ENCODE assay signal across 27 cellular contexts in the genomic region with DNA sequence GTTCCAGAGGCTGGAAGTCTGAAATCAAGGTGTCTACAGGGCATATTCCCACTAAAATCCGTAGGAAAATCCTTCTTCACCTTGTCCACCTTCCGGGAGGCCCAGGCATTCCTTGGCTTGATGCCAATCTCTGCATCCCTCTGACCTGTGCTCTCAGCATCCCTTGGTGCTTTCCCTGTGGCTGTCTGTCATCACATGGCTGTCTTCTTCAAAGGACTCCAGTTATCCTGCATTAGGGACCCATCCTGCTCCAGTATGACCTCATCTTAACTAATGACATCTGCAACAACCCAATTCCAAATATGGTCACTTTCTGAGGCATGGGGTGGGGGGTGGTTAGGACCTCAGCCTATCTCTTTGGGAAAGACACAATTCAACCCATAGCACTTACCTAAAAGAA.
"Had no signal": no experiment of that assay in that cellular context is flagged by ENCODE, and none has a peak within 500 bp of the region (broad histone marks: within the 10 kb centered on the region; RNA-seq: fewer than 3 reads in every experiment).

No MANE protein-coding gene starts in this region.

- H3K4me2 ChIP-seq: neural progenitor cell had no signal

- H2AFZ ChIP-seq: neural progenitor cell had no signal

- H3K9ac ChIP-seq: neural progenitor cell had no signal

- H3K9me3 ChIP-seq: pancreas, prostate gland, stomach, testis, thyroid gland, transverse colon, upper lobe of left lung, vagina had no signal

- H3K4me3 ChIP-seq: left ventricle myocardium inferior, lung, neural progenitor cell, pancreas, prostate gland, skin epidermis, stomach, testis, thyroid gland, transverse colon, upper lobe of left lung, vagina had no signal

- FAIRE-seq: islet of Langerhans, pancreas had no signal

- H3K36me3 ChIP-seq: left ventricle myocardium inferior, neural progenitor cell, pancreas, prostate gland, stomach, thyroid gland, transverse colon, upper lobe of left lung, vagina had no signal

- DNase-seq: hypothalamus; immature natural killer cell; left ventricle myocardium inferior; mesendoderm; naive B cell; natural killer cell; nephron progenitor cell; pancreas; retina; right cardiac atrium; stimulated activated CD4-positive, alpha-beta T cell treated with anti-CD3 and anti-CD28 coated beads, Interleukin-12 subunit alpha, Interleukin-12 subunit beta, amount 100 ng/mL, for 4 hours; stimulated activated CD4-positive, alpha-beta T cell treated with anti-CD3 and anti-CD28 coated beads, Interleukin-15, amount 100 ng/mL, for 24 hours; stimulated activated CD4-positive, alpha-beta T cell treated with anti-CD3 and anti-CD28 coated beads, Interleukin-2, amount 100 ng/mL, for 24 hours; stimulated activated CD4-positive, alpha-beta T cell treated with anti-CD3 and anti-CD28 coated beads, Interleukin-4, amount 100 ng/mL, for 1 hour; stimulated activated naive B cell treated with anti-CD40 and anti-IgM and Interleukin-4, amounts not matched to agents 10 μg/mL and 1 μg/mL and 100 μg/mL, for 72 hours; stimulated activated naive CD8-positive, alpha-beta T cell treated with anti-CD3 and anti-CD28 coated beads, Interleukin-15, Interleukin-2, amounts not matched to agents 100 U/mL and 50 U/mL, for 24 hours; stomach; testis; thyroid gland; transverse colon; upper lobe of left lung had no signal

- H3K4me1 ChIP-seq: left ventricle myocardium inferior, pancreas, prostate gland, stomach, testis, thyroid gland, transverse colon, upper lobe of left lung, vagina had no signal

- H3K27me3 ChIP-seq: neural progenitor cell, pancreas, stomach, testis, thyroid gland, transverse colon, upper lobe of left lung, vagina had no signal

- H3K27ac ChIP-seq: left ventricle myocardium inferior, neural progenitor cell, pancreas, prostate gland, skin epidermis, stomach, testis, thyroid gland, transverse colon, upper lobe of left lung, vagina had no signal
